In genomic region chr12:88194868-88195267, GRCh38 we compare ENCODE assay signal across 15 cellular contexts. TPM values are rescaled to one million over a fixed set of nuclear protein-coding genes. Genes with fewer than 3 reads are reported as not detected.
A peak's percentile ranks its signal among the peaks of the same experiment; 100 is the strongest.
DNase-seq lines count a peak whose midpoint lies in the region; ATAC-seq and TF ChIP-seq lines count a peak whose summit lies in the region.
"Had no signal": no experiment of that assay in that cellular context is flagged by ENCODE, and none has a peak within 500 bp of the region (broad histone marks: within the 10 kb centered on the region; RNA-seq: fewer than 3 reads in every experiment).

No MANE protein-coding gene starts in this region.

- intact Hi-C loops in sciatic nerve (cut with DNase I) = no loop called here

- DNase-seq in LNCaP clone FGC (ENCODE audit: low read depth) (peak; percentile 40), fibroblast of the aortic adventitia (ENCODE audit: low read depth) (peak; percentile 64), sciatic nerve (ENCODE audit: low spot score) (no peak), RKO (ENCODE audit: low spot score) (no peak), T-helper 2 cell (no peak)
- DNase-seq: Caco-2; CD4-positive, CD25-positive, alpha-beta regulatory T cell; CD8-positive, alpha-beta T cell; DMS153; DND-41; GOT3; HFFc6 had no signal

- ATAC-seq in sciatic nerve (peak; percentile 59), HG03565 (IDR thresholded peaks at IDR 0.05; ENCODE audit: unreplicated experiment) (no peak)
- ATAC-seq: CD8-positive, alpha-beta T cell had no signal

- TF ChIP-seq CTCF in LNCaP clone FGC (IDR thresholded peaks at IDR 0.05; ENCODE audit: control insufficient read depth, extremely low read depth, insufficient read depth) (no peak), fibroblast of the aortic adventitia (IDR thresholded peaks at IDR 0.05; ENCODE audit: insufficient read depth, low read length) (no peak)

- no peak overlapping the region for H3K4me3 ChIP-seq in LNCaP clone FGC (ENCODE audit: low read depth, low read length)
- no peak overlapping the region for H3K4me3 ChIP-seq in fibroblast of the aortic adventitia (ENCODE audit: low read depth, low read length)
- H3K4me3 ChIP-seq: BLaER1, HAP-1 had no signal

RNA-seq across cellular contexts. Expression of gene TMTC3, which starts 52.8 kb away (rescaled TPM):
- total RNA-seq in fibroblast of the aortic adventitia (ENCODE audit: low replicate concordance) (18.3 and 65.3 TPM in 2 replicates), sciatic nerve (26.1 TPM)

RNA-seq across cellular contexts. Expression of gene CEP290, which starts 53.0 kb away (rescaled TPM):
- 20.2 and 70.5 TPM in 2 replicates for total RNA-seq in fibroblast of the aortic adventitia (ENCODE audit: low replicate concordance)
- total RNA-seq in sciatic nerve = 37.4 TPM

Comparison
In these comparisons a context has a peak if more than half of its experiments do, and no peak if none do; other contexts are left out.
1. DNase-seq: peak in LNCaP clone FGC (single experiment) and fibroblast of the aortic adventitia (single experiment); none in sciatic nerve (single experiment), RKO (single experiment) and T-helper 2 cell (0 of 5).